7 cellular contexts compared by ENCODE assay signal in genomic region chr1:940121-941026, GRCh38. TPM values are rescaled to one million over a fixed set of nuclear protein-coding genes. Genes with fewer than 3 reads are reported as not detected.
DNase-seq lines count a peak whose midpoint lies in the region; ATAC-seq, FAIRE-seq and TF ChIP-seq lines count a peak whose summit lies in the region.

No MANE protein-coding gene starts in this region.

- peak overlapping the region; percentile 51 for H3K4me3 Mint-ChIP-seq in progenitor cell of endocrine pancreas (ENCODE audit: low read depth)

- no peak for FAIRE-seq in H54 (lab: Jason Lieb, UNC)
- no peak for FAIRE-seq in HTR-8/SVneo (lab: Jason Lieb, UNC)

- TF ChIP-seq CTCF in progenitor cell of endocrine pancreas (IDR thresholded peaks at IDR 0.05; ENCODE audit: unreplicated experiment): no peak

- H3K27ac Mint-ChIP-seq in activated naive CD4-positive, alpha-beta T cell treated with anti-CD3 and anti-CD28 coated beads, Interleukin-2, amount 50 U/mL, for 72 hours: no peak overlapping the region
- H3K27ac Mint-ChIP-seq in progenitor cell of endocrine pancreas: no peak overlapping the region

- intact Hi-C loops in left cardiac atrium (cut with DNase I): no loop called here

- ATAC-seq in activated naive CD4-positive, alpha-beta T cell treated with anti-CD3 and anti-CD28 coated beads, Interleukin-2, amount 50 U/mL, for 72 hours: peak; percentile 6 to 19
- peak; percentile 14 to 53 for ATAC-seq in left cardiac atrium

- peaks cover 10% of the 10 kb centered on the region for H3K27me3 Mint-ChIP-seq in progenitor cell of endocrine pancreas

- TF ChIP-seq POLR2A in H54 (IDR thresholded peaks at IDR 0.05; ENCODE audit: low read depth, low read length): no peak

- peaks cover 18% of the 10 kb centered on the region for H3K4me1 Mint-ChIP-seq in progenitor cell of endocrine pancreas (ENCODE audit: low read depth)

- H3K36me3 Mint-ChIP-seq in activated naive CD4-positive, alpha-beta T cell treated with anti-CD3 and anti-CD28 coated beads, Interleukin-2, amount 50 U/mL, for 72 hours: peaks cover 0 to 10% of the 10 kb centered on the region in 2 donors
- H3K36me3 Mint-ChIP-seq in progenitor cell of endocrine pancreas (ENCODE audit: insufficient read depth): peaks cover 4% of the 10 kb centered on the region

- peak; percentile 59 for DNase-seq in ELR (ENCODE audit: low read depth)
- peak; percentile 30 for DNase-seq in NCI-H1092 (lab: John Stamatoyannopoulos, UW)
- DNase-seq in activated naive CD4-positive, alpha-beta T cell treated with anti-CD3 and anti-CD28 coated beads, Interleukin-2, amount 50 U/mL, for 72 hours (ENCODE audit: low spot score in 2 of 2): no peak
- DNase-seq in left cardiac atrium: peak; percentile 76
- peak; percentile 59 for DNase-seq in progenitor cell of endocrine pancreas (ENCODE audit: low spot score, unreplicated experiment)
- no peak for DNase-seq in H54 (ENCODE audit: insufficient read length, low spot score)
- DNase-seq in HTR-8/SVneo (ENCODE audit: insufficient read length, low spot score): no peak

- no peaks in the 10 kb centered on the region for H3K9me3 Mint-ChIP-seq in activated naive CD4-positive, alpha-beta T cell treated with anti-CD3 and anti-CD28 coated beads, Interleukin-2, amount 50 U/mL, for 72 hours
- no peaks in the 10 kb centered on the region for H3K9me3 Mint-ChIP-seq in progenitor cell of endocrine pancreas (ENCODE audit: low read depth)

RNA-seq across cellular contexts. Expression of gene SAMD11, which starts 16.7 kb away (rescaled TPM):
- not detected for total RNA-seq in activated naive CD4-positive, alpha-beta T cell treated with anti-CD3 and anti-CD28 coated beads, Interleukin-2, amount 50 U/mL, for 72 hours
- total RNA-seq in left cardiac atrium (1 to 10 TPM; 5.1 to 7.5 TPM), progenitor cell of endocrine pancreas (42.9 and 53.9 TPM in 2 replicates)

RNA-seq across cellular contexts. Expression of gene NOC2L, which starts 18.7 kb away (rescaled TPM):
- total RNA-seq in activated naive CD4-positive, alpha-beta T cell treated with anti-CD3 and anti-CD28 coated beads, Interleukin-2, amount 50 U/mL, for 72 hours: 100 to 1,000 TPM in 1 of 2 donors, 10 to 100 TPM in 1; 66.3 to 112 TPM
- 10 to 100 TPM; 38.1 to 48.7 TPM for total RNA-seq in left cardiac atrium
- 71.9 and 78.2 TPM in 2 replicates for total RNA-seq in progenitor cell of endocrine pancreas

RNA-seq across cellular contexts. Expression of gene KLHL17, which starts 20.0 kb away (rescaled TPM):
- 10 to 100 TPM; 19.9 to 26.1 TPM for total RNA-seq in activated naive CD4-positive, alpha-beta T cell treated with anti-CD3 and anti-CD28 coated beads, Interleukin-2, amount 50 U/mL, for 72 hours
- total RNA-seq in left cardiac atrium (1 to 10 TPM; 5.7 to 8.2 TPM), progenitor cell of endocrine pancreas (45.3 and 47.5 TPM in 2 replicates)

RNA-seq across cellular contexts. Expression of gene PLEKHN1, which starts 25.9 kb away (rescaled TPM):
- 1 to 10 TPM; 1.9 to 5.0 TPM for total RNA-seq in activated naive CD4-positive, alpha-beta T cell treated with anti-CD3 and anti-CD28 coated beads, Interleukin-2, amount 50 U/mL, for 72 hours
- under 1 TPM; 0.38 to 0.50 TPM for total RNA-seq in left cardiac atrium
- total RNA-seq in progenitor cell of endocrine pancreas: 1.1 and 1.9 TPM in 2 replicates

RNA-seq across cellular contexts. Expression of gene PERM1, which starts 41.5 kb away (rescaled TPM):
- not detected for total RNA-seq in activated naive CD4-positive, alpha-beta T cell treated with anti-CD3 and anti-CD28 coated beads, Interleukin-2, amount 50 U/mL, for 72 hours
- total RNA-seq in left cardiac atrium (10 to 100 TPM; 78.9 to 85.5 TPM), progenitor cell of endocrine pancreas (not detected in 2 replicates)

Comparison
In these comparisons a context has a peak if more than half of its experiments do, and no peak if none do; other contexts are left out.
1. DNase-seq: peak in ELR (single experiment), NCI-H1092 (single experiment), left cardiac atrium (single experiment) and progenitor cell of endocrine pancreas (single experiment); none in activated naive CD4-positive, alpha-beta T cell treated with anti-CD3 and anti-CD28 coated beads, Interleukin-2, amount 50 U/mL, for 72 hours (0 of 2), H54 (single experiment) and HTR-8/SVneo (single experiment).
2. RNA of gene SAMD11, which starts 16.7 kb away (total RNA-seq): 42.9 to 53.9 TPM in progenitor cell of endocrine pancreas and 5.1 to 7.5 TPM in left cardiac atrium; not detected in activated naive CD4-positive, alpha-beta T cell treated with anti-CD3 and anti-CD28 coated beads, Interleukin-2, amount 50 U/mL, for 72 hours; every median in the first group is over 4 times any median in the second.